In the genomic region with DNA sequence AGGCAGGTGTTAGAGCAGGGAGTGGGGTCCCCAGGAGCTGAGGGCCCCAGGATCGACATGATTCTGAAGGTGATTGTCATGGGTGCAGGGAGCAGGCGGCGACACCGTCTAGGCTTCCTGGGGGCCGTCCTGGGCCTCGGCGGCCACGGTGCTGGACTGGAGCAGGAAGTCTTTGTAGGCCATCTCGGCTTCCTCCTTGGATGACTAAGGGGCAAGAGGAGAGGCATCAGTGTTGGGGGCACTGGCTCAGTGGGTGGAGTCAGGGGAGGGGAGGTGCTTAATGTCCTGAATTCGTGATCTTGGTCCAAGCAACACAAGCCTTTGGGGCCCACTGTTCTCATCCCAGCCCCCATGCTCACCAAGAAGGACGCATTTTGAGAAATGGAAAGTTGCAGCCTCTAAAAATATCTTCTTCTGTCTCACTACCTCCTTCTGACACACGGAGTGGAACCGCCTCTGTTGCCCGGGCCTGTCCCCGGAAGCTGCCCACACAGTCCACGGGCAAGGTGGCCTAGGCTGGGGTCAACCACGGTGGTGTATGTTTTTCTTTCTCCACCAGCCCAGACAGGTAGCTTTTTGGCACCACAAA, we compare ENCODE assay signal across 11 cellular contexts. TPM values are rescaled to one million over a fixed set of nuclear protein-coding genes. Genes with fewer than 3 reads are reported as not detected.
A peak's percentile ranks its signal among the peaks of the same experiment; 100 is the strongest.
DNase-seq lines count a peak whose midpoint lies in the region; ATAC-seq and TF ChIP-seq lines count a peak whose summit lies in the region.
"Had no signal": no experiment of that assay in that cellular context is flagged by ENCODE, and none has a peak within 500 bp of the region (broad histone marks: within the 10 kb centered on the region; RNA-seq: fewer than 3 reads in every experiment).

No MANE protein-coding gene starts in this region.

- no peak overlapping the region for H3K9ac ChIP-seq in trophoblast cell (ENCODE audit: low read length)

- H3K27me3 ChIP-seq in trophoblast cell (ENCODE audit: insufficient read depth, low read length): no peaks in the 10 kb centered on the region

- H3K4me1 ChIP-seq in mucosa of descending colon (ENCODE audit: low read depth) (peaks cover 26% of the 10 kb centered on the region), trophoblast cell (ENCODE audit: control insufficient read depth in 1 of 2, insufficient read depth in 2 of 2, low read length in 2 of 2) (no peaks in the 10 kb centered on the region)

- H4K91ac ChIP-seq in trophoblast cell (ENCODE audit: low read depth, low read length): no peak overlapping the region

- no peak overlapping the region for H3K23ac ChIP-seq in trophoblast cell (ENCODE audit: low read length)

- no peak overlapping the region for H3K18ac ChIP-seq in trophoblast cell (ENCODE audit: low read length)

- DNase-seq in MV-4-11 (lab: John Stamatoyannopoulos, UW) (peak; percentile 87), mucosa of descending colon (peak in 2 of 3 donors; percentile 48 to 73), trophoblast cell (no peak), NCI-H2029 treated with DMSO at 0.1 percent for 48 hours (lab: John Stamatoyannopoulos, UW) (no peak), RKO (ENCODE audit: low spot score) (no peak), NCI-H1105 (lab: John Stamatoyannopoulos, UW) (no peak)

- H3K27ac ChIP-seq in trophoblast cell (ENCODE audit: low read depth, low read length): no peak overlapping the region
- H3K27ac ChIP-seq: epithelial cell of prostate had no signal

- H2AK5ac ChIP-seq in trophoblast cell (ENCODE audit: low read length): no peak overlapping the region

- peaks cover 6% of the 10 kb centered on the region for H3K36me3 ChIP-seq in mucosa of descending colon (ENCODE audit: low read depth)
- no peaks in the 10 kb centered on the region for H3K36me3 ChIP-seq in trophoblast cell (ENCODE audit: control insufficient read depth in 1 of 2, insufficient read depth in 2 of 2, low read length in 2 of 2)

- no peak overlapping the region for H2BK120ac ChIP-seq in trophoblast cell (ENCODE audit: insufficient read depth, low read length, poor library complexity)

- no peak overlapping the region for H2BK12ac ChIP-seq in trophoblast cell (ENCODE audit: low read length)

- no peak overlapping the region for H3K4me2 ChIP-seq in trophoblast cell (ENCODE audit: low read length)

- H3K9me3 ChIP-seq in mucosa of descending colon: no peaks in the 10 kb centered on the region
- H3K9me3 ChIP-seq in trophoblast cell (ENCODE audit: insufficient read depth, low read depth, low read length): no peaks in the 10 kb centered on the region

- no peaks in the 10 kb centered on the region for H3K79me1 ChIP-seq in trophoblast cell (ENCODE audit: low read length)

- H4K8ac ChIP-seq in trophoblast cell (ENCODE audit: low read depth, low read length): no peak overlapping the region

- ATAC-seq in GM18858 (IDR thresholded peaks at IDR 0.05; ENCODE audit: unreplicated experiment) (peak; percentile 85), GM21619 (IDR thresholded peaks at IDR 0.05; ENCODE audit: unreplicated experiment) (peak; percentile 70), mucosa of descending colon (peak; percentile 6)

- no peak overlapping the region for H4K12ac ChIP-seq in trophoblast cell (ENCODE audit: low read depth, low read length)

- no peaks in the 10 kb centered on the region for H3K79me2 ChIP-seq in trophoblast cell (ENCODE audit: control insufficient read depth, insufficient read depth, low read length, poor library complexity)

- no peak overlapping the region for H3K4ac ChIP-seq in trophoblast cell (ENCODE audit: low read depth, low read length)

- H2BK5ac ChIP-seq in trophoblast cell (ENCODE audit: low read depth, low read length, poor library complexity): no peak overlapping the region

- WGBS in trophoblast cell (ENCODE audit: extremely low coverage, insufficient coverage, insufficient read length): no CpG with 5 or more reads among the region's 17 CpGs

- intact Hi-C loops in mucosa of descending colon (cut with DNase I, micrococcal nuclease): no loop called here

- H3K4me3 ChIP-seq in mucosa of descending colon (no peak overlapping the region), trophoblast cell (ENCODE audit: low read depth, low read length) (no peak overlapping the region)

- no peak overlapping the region for H2AFZ ChIP-seq in trophoblast cell (ENCODE audit: insufficient read depth, low read length, poor library complexity)

- no peak for TF ChIP-seq CTCF in mucosa of descending colon (IDR thresholded peaks at IDR 0.05)

- H3K14ac ChIP-seq in trophoblast cell (ENCODE audit: low read length): no peak overlapping the region

RNA-seq across cellular contexts. Expression of gene FCMR, which starts 8.6 kb away (rescaled TPM):
- 1 to 10 TPM; 1.6 to 5.6 (median 4.6) TPM for total RNA-seq in mucosa of descending colon
- 0.07 and 0.19 TPM in 2 replicates for polyA plus RNA-seq in trophoblast cell (2013)

RNA-seq across cellular contexts. Expression of gene PIGR, which starts 16.0 kb away (rescaled TPM):
- total RNA-seq in mucosa of descending colon: over 10,000 TPM in 1 of 3 donors, 1,000 to 10,000 TPM in 2; 4,355 to 12,072 (median 9,452) TPM
- polyA plus RNA-seq in trophoblast cell (2013): not detected in 2 replicates
- total RNA-seq: RPMI7951 had no signal

RNA-seq across cellular contexts. Expression of gene IL24, which starts 33.1 kb away (rescaled TPM):
- not detected for total RNA-seq in mucosa of descending colon
- 0.06 TPM in 1 of 2 replicates, not detected in the other for polyA plus RNA-seq in trophoblast cell (2013)
- total RNA-seq: skeletal muscle tissue had no signal

RNA-seq across cellular contexts. Expression of gene FCAMR, which starts 40.0 kb away (rescaled TPM):
- total RNA-seq in mucosa of descending colon: under 1 TPM; 0.41 to 0.98 (median 0.84) TPM
- 0.01 TPM in 1 of 2 replicates, not detected in the other for polyA plus RNA-seq in trophoblast cell (2013)
- total RNA-seq: RPMI7951, skeletal muscle tissue had no signal

Comparison
In these comparisons a context has a peak if more than half of its experiments do, and no peak if none do; other contexts are left out.
1. ATAC-seq: peak in every context shown above with its lines; median percentile 85 in GM18858; 70 in GM21619; 6 in mucosa of descending colon.
2. DNase-seq: peak in MV-4-11 (single experiment) and mucosa of descending colon (2 of 3); none in trophoblast cell (0 of 2), NCI-H2029 treated with DMSO at 0.1 percent for 48 hours (single experiment), RKO (single experiment) and NCI-H1105 (single experiment).